In the genomic region with DNA sequence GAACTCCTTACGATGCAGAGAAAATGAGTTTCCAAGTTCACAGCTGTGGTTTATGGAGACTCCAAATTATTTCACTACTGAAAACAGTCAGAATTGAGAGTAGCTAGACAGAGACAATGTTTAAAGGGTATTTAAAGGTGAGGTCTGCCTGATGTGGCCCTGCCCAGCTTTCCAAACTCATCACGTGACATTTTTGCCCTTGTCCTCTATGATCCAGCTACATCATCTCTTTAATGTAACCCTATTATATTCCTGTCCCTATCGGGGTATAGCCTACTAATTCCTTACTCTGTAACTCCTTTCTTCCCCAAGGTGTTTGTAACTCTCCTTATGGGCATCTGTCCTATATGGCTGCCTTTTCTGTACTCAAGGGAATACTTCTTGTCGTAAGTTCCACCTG, we compare ENCODE assay signal across 6 cellular contexts.
"Had no signal": no experiment of that assay in that cellular context is flagged by ENCODE, and none has a peak within 500 bp of the region (broad histone marks: within the 10 kb centered on the region; RNA-seq: fewer than 3 reads in every experiment).

No MANE protein-coding gene starts in this region.

- H3K9ac ChIP-seq: KMS-11 had no signal

- H3K27ac ChIP-seq: HL-60, KMS-11 had no signal

- DNase-seq: IMR-90, KBM-7, KG1 had no signal

- FAIRE-seq: HTR-8/SVneo had no signal

- H3K4me2 ChIP-seq: KMS-11 had no signal
